23 cellular contexts compared by ENCODE assay signal in the genomic region with DNA sequence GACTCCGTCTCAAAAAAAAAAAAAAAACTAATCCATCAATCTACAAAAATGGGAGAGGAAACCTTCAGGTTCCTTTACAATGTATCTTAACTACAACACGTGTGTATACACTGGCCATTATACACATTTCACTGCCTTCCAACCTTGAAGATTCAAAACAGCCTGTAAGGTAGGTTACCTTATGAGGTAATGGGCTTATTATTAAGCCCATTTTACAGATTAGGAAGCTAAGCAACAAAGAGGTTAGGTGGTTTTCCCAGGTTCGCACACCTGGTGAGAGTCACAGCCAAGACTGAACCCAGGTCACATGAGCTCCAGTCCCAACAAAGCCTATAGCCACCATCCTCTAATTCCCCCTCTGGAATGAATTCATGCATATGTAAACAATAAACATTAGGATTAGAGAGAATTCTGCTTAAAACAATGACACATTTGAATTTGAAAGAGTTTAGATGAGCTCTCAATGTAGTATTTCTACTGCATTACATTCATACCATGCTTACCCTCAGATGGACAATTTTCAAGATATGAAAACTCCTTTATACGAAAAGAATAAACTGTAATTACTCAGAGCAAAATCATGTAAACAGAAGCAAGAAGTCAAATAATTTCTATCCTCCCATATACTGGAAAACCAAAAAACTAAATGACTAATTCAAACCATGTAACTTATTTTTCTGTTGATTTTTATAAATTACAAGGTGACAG.
"Had no signal": no experiment of that assay in that cellular context is flagged by ENCODE, and none has a peak within 500 bp of the region (broad histone marks: within the 10 kb centered on the region; RNA-seq: fewer than 3 reads in every experiment).

No MANE protein-coding gene starts in this region.

- H3K4me3 ChIP-seq: ascending aorta, gastrocnemius medialis, heart right ventricle, lung, testis, uterus had no signal

- H3K27ac Mint-ChIP-seq: activated CD4-positive, alpha-beta memory T cell treated with anti-CD3 and anti-CD28 coated beads, Interleukin-2, amount 10 ng/mL, durations not matched to agents 7 days and 5 days; activated CD4-positive, alpha-beta T cell treated with anti-CD3 and anti-CD28 coated beads, Interleukin-2, amount 10 ng/mL, durations not matched to agents 24 days and 14 days; activated naive CD4-positive, alpha-beta T cell treated with anti-CD3 and anti-CD28 coated beads, Interleukin-2, amount 50 U/mL, for 24 hours; naive thymus-derived CD4-positive, alpha-beta T cell; stimulated activated memory B cell treated with anti-CD40 and anti-IgM and Interleukin-4, amounts not matched to agents 10 μg/mL and 1 μg/mL and 100 μg/mL, for 72 hours had no signal

- H3K4me1 Mint-ChIP-seq: activated naive CD4-positive, alpha-beta T cell treated with anti-CD3 and anti-CD28 coated beads, Interleukin-2, amount 50 U/mL, for 24 hours had no signal

- H3K27me3 Mint-ChIP-seq: activated CD4-positive, alpha-beta memory T cell treated with anti-CD3 and anti-CD28 coated beads, Interleukin-2, amount 10 ng/mL, durations not matched to agents 7 days and 5 days; activated CD4-positive, alpha-beta T cell treated with anti-CD3 and anti-CD28 coated beads, Interleukin-2, amount 10 ng/mL, durations not matched to agents 24 days and 14 days; activated naive CD4-positive, alpha-beta T cell treated with anti-CD3 and anti-CD28 coated beads, Interleukin-2, amount 50 U/mL, for 24 hours; naive thymus-derived CD4-positive, alpha-beta T cell; stimulated activated memory B cell treated with anti-CD40 and anti-IgM and Interleukin-4, amounts not matched to agents 10 μg/mL and 1 μg/mL and 100 μg/mL, for 72 hours had no signal

- H3K4me3 Mint-ChIP-seq: activated CD4-positive, alpha-beta memory T cell treated with anti-CD3 and anti-CD28 coated beads, Interleukin-2, amount 10 ng/mL, durations not matched to agents 7 days and 5 days; activated CD4-positive, alpha-beta T cell treated with anti-CD3 and anti-CD28 coated beads, Interleukin-2, amount 10 ng/mL, durations not matched to agents 24 days and 14 days; activated naive CD4-positive, alpha-beta T cell treated with anti-CD3 and anti-CD28 coated beads, Interleukin-2, amount 50 U/mL, for 24 hours; naive thymus-derived CD4-positive, alpha-beta T cell; neural crest cell; stimulated activated memory B cell treated with anti-CD40 and anti-IgM and Interleukin-4, amounts not matched to agents 10 μg/mL and 1 μg/mL and 100 μg/mL, for 72 hours had no signal

- DNase-seq: activated CD4-positive, alpha-beta memory T cell treated with anti-CD3 and anti-CD28 coated beads, Interleukin-2, amount 10 ng/mL, durations not matched to agents 7 days and 5 days; activated CD4-positive, alpha-beta T cell treated with anti-CD3 and anti-CD28 coated beads, Interleukin-2, amount 10 ng/mL, durations not matched to agents 24 days and 14 days; activated effector memory CD4-positive, alpha-beta T cell treated with anti-CD3 and anti-CD28 coated beads, Interleukin-2, amount 50 U/mL, for 16 hours; brain microvascular endothelial cell; caudate nucleus; dermis blood vessel endothelial cell; effector CD8-positive, alpha-beta T cell; gastrocnemius medialis; heart right ventricle; kidney; naive thymus-derived CD4-positive, alpha-beta T cell; occipital lobe; posterior cingulate gyrus; small intestine; stimulated activated CD4-positive, alpha-beta T cell treated with anti-CD3 and anti-CD28 coated beads, Interleukin-2, amount 100 ng/mL, for 24 hours; testis; trophoblast cell; uterus had no signal

- H3K9me3 Mint-ChIP-seq: activated CD4-positive, alpha-beta memory T cell treated with anti-CD3 and anti-CD28 coated beads, Interleukin-2, amount 10 ng/mL, durations not matched to agents 7 days and 5 days; activated CD4-positive, alpha-beta T cell treated with anti-CD3 and anti-CD28 coated beads, Interleukin-2, amount 10 ng/mL, durations not matched to agents 24 days and 14 days; activated naive CD4-positive, alpha-beta T cell treated with anti-CD3 and anti-CD28 coated beads, Interleukin-2, amount 50 U/mL, for 24 hours; naive thymus-derived CD4-positive, alpha-beta T cell; neural crest cell; stimulated activated memory B cell treated with anti-CD40 and anti-IgM and Interleukin-4, amounts not matched to agents 10 μg/mL and 1 μg/mL and 100 μg/mL, for 72 hours had no signal
